8 cellular contexts compared by ENCODE assay signal in genomic region chr6:57221936-57222683, GRCh38. TPM values are rescaled to one million over a fixed set of nuclear protein-coding genes. Genes with fewer than 3 reads are reported as not detected.
DNase-seq lines count a peak whose midpoint lies in the region; ATAC-seq and TF ChIP-seq lines count a peak whose summit lies in the region.

RAB23 (minus strand) TSS chr6:57222307; CDS start chr6:57210380, 11,927 bp downstream.

- no peak for TF ChIP-seq EP300 in suprapubic skin (IDR thresholded peaks at IDR 0.05)

- H3K9me2 ChIP-seq in HCT116 (ENCODE audit: insufficient read depth) (no peaks in the 10 kb centered on the region), MM.1S (replicated peaks; ENCODE audit: insufficient read depth, low read length) (no peaks in the 10 kb centered on the region)

- no peaks in the 10 kb centered on the region for H4K20me1 ChIP-seq in HCT116 (ENCODE audit: insufficient read depth)
- H4K20me1 ChIP-seq in MM.1S (ENCODE audit: insufficient read depth, low read length) = no peaks in the 10 kb centered on the region

- in situ Hi-C loops in SK-MEL-5 (cut with HindIII; ENCODE audit: low pct_unique_long_range_greater_than_20kb, low sequenced_read_pairs) = no loop called here

- H3K9me3 ChIP-seq in HCT116 (ENCODE audit: control insufficient read depth in 1 of 2, insufficient read depth in 1 of 2, low read depth in 1 of 2, low read length in 2 of 2) (no peaks in the 10 kb centered on the region), MM.1S (replicated peaks; ENCODE audit: insufficient read depth, low read length) (no peaks in the 10 kb centered on the region), suprapubic skin (no peaks in the 10 kb centered on the region)

- DNase-seq in GM04504 (ENCODE audit: low read depth) = peak; percentile 68
- DNase-seq in HCT116 (ENCODE audit: low read depth, low spot score) = peak; percentile 60
- DNase-seq in MM.1S = peak; percentile 81
- DNase-seq in SK-MEL-5 (ENCODE audit: low read depth, low spot score) = peak; percentile 80
- peak; percentile 79 for DNase-seq in activated naive CD4-positive, alpha-beta T cell treated with anti-CD3 and anti-CD28 coated beads, Interleukin-2, amount 50 U/mL, for 16 hours
- peak; percentile 83 for DNase-seq in globus pallidus (ENCODE audit: low spot score)
- peak; percentile 81 for DNase-seq in occipital lobe (lab: John Stamatoyannopoulos, UW)
- DNase-seq in suprapubic skin (ENCODE audit: low spot score in 2 of 2) = peak; percentile 85 to 86

- H3K79me2 ChIP-seq in HCT116 (ENCODE audit: insufficient read depth, low read length) (peaks cover 42% of the 10 kb centered on the region), MM.1S (ENCODE audit: low read length) (peaks cover 34% of the 10 kb centered on the region)

- TSS peak; percentile 27 for BruUV-seq in HCT116 (replicated peaks; lab: Mats Ljungman, UMichigan)

- no peaks in the 10 kb centered on the region for H3F3A ChIP-seq in MM.1S (ENCODE audit: insufficient read depth, low read length)

- TF ChIP-seq POLR2A in HCT116 (IDR thresholded peaks at IDR 0.05; ENCODE audit: borderline replicate concordance, extremely low read depth, insufficient read depth, insufficient read length) = peak; percentile 65
- peak in 1 of 2 donors; percentile 62 for TF ChIP-seq POLR2A in suprapubic skin (IDR thresholded peaks at IDR 0.05)

- POLR2A ChIA-PET in HCT116 (lab: Charles Lee) = interaction anchor here (1.2 to 1.6 kb wide), 2 partner anchors 15 to 91 kb away, joined by 3 to 4 read pairs; no protein-coding TSS in a partner anchor

- H2AFZ ChIP-seq in HCT116 (ENCODE audit: low read depth, low read length, poor library complexity, severe bottlenecking) (peak within 1 kb of the TSS; percentile 97), MM.1S (ENCODE audit: low read length) (peak within 1 kb of the TSS; percentile 96)

- TF ChIP-seq RAD21 in HCT116 (IDR thresholded peaks at IDR 0.05; ENCODE audit: low read depth) = no peak

- peak within 1 kb of the TSS; percentile 94 for H3K27ac ChIP-seq in HCT116 (ENCODE audit: low read depth, low read length)
- H3K27ac ChIP-seq in MM.1S (ENCODE audit: low read length) = peak within 1 kb of the TSS; percentile 25; the same call in 1 of the 2 replicates
- H3K27ac ChIP-seq in suprapubic skin = peak within 1 kb of the TSS; percentile 83

- 0% methylated on average over 42 of the region's 66 CpGs for WGBS in suprapubic skin

- no peaks in the 10 kb centered on the region for H3K36me3 ChIP-seq in HCT116 (ENCODE audit: control insufficient read depth in 1 of 2, insufficient read depth in 2 of 2, low read length in 2 of 2)
- H3K36me3 ChIP-seq in MM.1S (replicated peaks; ENCODE audit: insufficient read depth, low read length) = no peaks in the 10 kb centered on the region
- H3K36me3 ChIP-seq in suprapubic skin = no peaks in the 10 kb centered on the region

- H3K9ac ChIP-seq in HCT116 (ENCODE audit: low read length) = peak within 1 kb of the TSS; percentile 78
- H3K9ac ChIP-seq in MM.1S (ENCODE audit: low read length) = peak within 1 kb of the TSS; percentile 49

- RAD21 ChIA-PET in HCT116 (lab: Charles Lee; ENCODE audit: low non-redundant PET in 1 of 2, low total read pairs in 2 of 2, uncharacterized antibody in 2 of 2, unreplicated experiment in 2 of 2) = no interaction called here

- intact Hi-C loops in HCT116 (cut with micrococcal nuclease) = no loop called here

- peaks cover 3 to 12% of the 10 kb centered on the region in 2 experiments; a peak in 3 of 4 replicates for H3K4me1 ChIP-seq in HCT116 (ENCODE audit: control insufficient read depth in 1 of 2, insufficient read depth in 2 of 2, low read length in 2 of 2)
- peaks cover 5% of the 10 kb centered on the region; the same call in 1 of the 2 replicates for H3K4me1 ChIP-seq in MM.1S (ENCODE audit: low read length)
- peaks cover 13% of the 10 kb centered on the region for H3K4me1 ChIP-seq in suprapubic skin

- peak within 1 kb of the TSS; percentile 95 for H3K4me2 ChIP-seq in HCT116 (ENCODE audit: low read length)
- peak within 1 kb of the TSS; percentile 92 for H3K4me2 ChIP-seq in MM.1S (ENCODE audit: low read depth, low read length)

- H3K4me3 ChIP-seq in HCT116 (replicated peaks in 1 of 2; ENCODE audit: low read depth in 1 of 2, low read length in 2 of 2) (peak within 1 kb of the TSS; percentile 78 to 83), MM.1S (ENCODE audit: low read length) (peak within 1 kb of the TSS; percentile 92), suprapubic skin (peak within 1 kb of the TSS; percentile 83)

- peak; percentile 83 for ATAC-seq in HCT116

- TF ChIP-seq CTCF in HCT116 (IDR thresholded peaks at IDR 0.05 in 2 of 3, conservative IDR thresholded peaks at IDR 0.05 in 1 of 3; ENCODE audit: borderline replicate concordance in 1 of 3, insufficient read depth in 1 of 3, low read depth in 2 of 3, low read length in 2 of 3) = no peak; a peak in 2 of 6 replicates
- no peak; the same call in 1 of the 2 replicates for TF ChIP-seq CTCF in MM.1S (IDR thresholded peaks at IDR 0.05; ENCODE audit: low read length)
- TF ChIP-seq CTCF in suprapubic skin (IDR thresholded peaks at IDR 0.05) = no peak

- CTCF ChIA-PET in HCT116 (lab: Charles Lee) = interaction anchor here (1.0 kb wide), 1 partner anchor 10 kb away, joined by 5 read pairs; no protein-coding TSS in a partner anchor

- no peaks in the 10 kb centered on the region for H3K27me3 ChIP-seq in HCT116 (ENCODE audit: insufficient read depth, low read length)
- H3K27me3 ChIP-seq in MM.1S (replicated peaks; ENCODE audit: insufficient read depth, low read length) = no peaks in the 10 kb centered on the region
- no peaks in the 10 kb centered on the region for H3K27me3 ChIP-seq in suprapubic skin

TF ChIP-seq in HCT116, 20 proteins besides CTCF, POLR2A, EP300 and RAD21 (continues in another document):
- no peak for TF ChIP-seq JUND (IDR thresholded peaks at IDR 0.05)
- TF ChIP-seq FOSL1 (IDR thresholded peaks at IDR 0.05; ENCODE audit: low read depth) = no peak
- peak; percentile 41 for TF ChIP-seq YY1 (IDR thresholded peaks at IDR 0.05; ENCODE audit: extremely low read depth, insufficient replicate concordance, low read depth, low read length)
- TF ChIP-seq EGR1 (IDR thresholded peaks at IDR 0.05; ENCODE audit: low read depth) = no peak
- TF ChIP-seq, protein P1, sequence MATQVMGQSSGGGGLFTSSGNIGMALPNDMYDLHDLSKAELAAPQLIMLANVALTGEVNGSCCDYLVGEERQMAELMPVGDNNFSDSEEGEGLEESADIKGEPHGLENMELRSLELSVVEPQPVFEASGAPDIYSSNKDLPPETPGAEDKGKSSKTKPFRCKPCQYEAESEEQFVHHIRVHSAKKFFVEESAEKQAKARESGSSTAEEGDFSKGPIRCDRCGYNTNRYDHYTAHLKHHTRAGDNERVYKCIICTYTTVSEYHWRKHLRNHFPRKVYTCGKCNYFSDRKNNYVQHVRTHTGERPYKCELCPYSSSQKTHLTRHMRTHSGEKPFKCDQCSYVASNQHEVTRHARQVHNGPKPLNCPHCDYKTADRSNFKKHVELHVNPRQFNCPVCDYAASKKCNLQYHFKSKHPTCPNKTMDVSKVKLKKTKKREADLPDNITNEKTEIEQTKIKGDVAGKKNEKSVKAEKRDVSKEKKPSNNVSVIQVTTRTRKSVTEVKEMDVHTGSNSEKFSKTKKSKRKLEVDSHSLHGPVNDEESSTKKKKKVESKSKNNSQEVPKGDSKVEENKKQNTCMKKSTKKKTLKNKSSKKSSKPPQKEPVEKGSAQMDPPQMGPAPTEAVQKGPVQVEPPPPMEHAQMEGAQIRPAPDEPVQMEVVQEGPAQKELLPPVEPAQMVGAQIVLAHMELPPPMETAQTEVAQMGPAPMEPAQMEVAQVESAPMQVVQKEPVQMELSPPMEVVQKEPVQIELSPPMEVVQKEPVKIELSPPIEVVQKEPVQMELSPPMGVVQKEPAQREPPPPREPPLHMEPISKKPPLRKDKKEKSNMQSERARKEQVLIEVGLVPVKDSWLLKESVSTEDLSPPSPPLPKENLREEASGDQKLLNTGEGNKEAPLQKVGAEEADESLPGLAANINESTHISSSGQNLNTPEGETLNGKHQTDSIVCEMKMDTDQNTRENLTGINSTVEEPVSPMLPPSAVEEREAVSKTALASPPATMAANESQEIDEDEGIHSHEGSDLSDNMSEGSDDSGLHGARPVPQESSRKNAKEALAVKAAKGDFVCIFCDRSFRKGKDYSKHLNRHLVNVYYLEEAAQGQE (IDR thresholded peaks at IDR 0.05; ENCODE audit: low read depth) = no peak
- TF ChIP-seq ATF3 (IDR thresholded peaks at IDR 0.05) = no peak
- peak; percentile 23; the same call in 1 of the 2 replicates for TF ChIP-seq MAX (IDR thresholded peaks at IDR 0.05)
- no peak for TF ChIP-seq CBX3 (IDR thresholded peaks at IDR 0.05; ENCODE audit: low read depth)
- no peak for TF ChIP-seq SRF (IDR thresholded peaks at IDR 0.05; ENCODE audit: low read depth)
- peak; percentile 66 for TF ChIP-seq TCF7L2 (IDR thresholded peaks at IDR 0.05; ENCODE audit: borderline replicate concordance, extremely low read depth, insufficient read depth, insufficient read length)
- no peak for TF ChIP-seq SP1 (IDR thresholded peaks at IDR 0.05; ENCODE audit: low read depth)
- peak; percentile 62; the same call in 1 of the 2 replicates for TF ChIP-seq SIN3A (IDR thresholded peaks at IDR 0.05; ENCODE audit: low read depth)
- TF ChIP-seq ELF1 (IDR thresholded peaks at IDR 0.05; ENCODE audit: borderline replicate concordance, low read depth) = no peak
- no peak for TF ChIP-seq EZH2 (IDR thresholded peaks at IDR 0.05)
- peak; percentile 89 for TF ChIP-seq POLR2AphosphoS5 (IDR thresholded peaks at IDR 0.05; ENCODE audit: low read depth, low read length)
- TF ChIP-seq EZH2phosphoT487 (IDR thresholded peaks at IDR 0.05; ENCODE audit: borderline replicate concordance) = no peak
- peak; percentile 27; the same call in 1 of the 2 replicates for TF ChIP-seq ZFX (IDR thresholded peaks at IDR 0.05)
- TF ChIP-seq CEBPB (IDR thresholded peaks at IDR 0.05; ENCODE audit: low read depth) = no peak

RNA-seq across cellular contexts. Expression of gene RAB23, which starts in this region (rescaled TPM):
- total RNA-seq in HCT116 (2021; ENCODE audit: unreplicated experiment) (11.7 TPM), occipital lobe (51.3 TPM), suprapubic skin (1 to 10 TPM; 4.9 to 8.3 (median 5.9) TPM)
- 3.0 and 4.2 TPM in 2 replicates for polyA plus RNA-seq in HCT116 (2012)
- total RNA-seq in SK-MEL-5 (2014; rRNA removed; shearing (Covaris generic)) = 12.8 and 12.9 TPM in 2 replicates
- polyA plus RNA-seq in SK-MEL-5 (2015; cell fraction: cytosol; rRNA removed) = 6.9 and 10.6 TPM in 2 replicates
- 7.4 and 8.4 TPM in 2 replicates for polyA plus RNA-seq in SK-MEL-5 (2015; cell fraction: nucleus; rRNA removed)

Comparison
In these comparisons a context has a peak if more than half of its experiments do, and no peak if none do; other contexts are left out.
1. Peak in every context shown above with its lines: DNase-seq, ATAC-seq, H3K4me3 ChIP-seq and H3K27ac ChIP-seq.
2. H3K27ac ChIP-seq: peak in every context shown above with its lines; median percentile 94 in HCT116; 83 in suprapubic skin; 25 in MM.1S.